ENCODE assay signal across 9 cellular contexts in genomic region chr2:98454500-98455235, GRCh38. TPM values are rescaled to one million over a fixed set of nuclear protein-coding genes. Genes with fewer than 3 reads are reported as not detected.
A peak's percentile ranks its signal among the peaks of the same experiment; 100 is the strongest.
DNase-seq lines count a peak whose midpoint lies in the region.
"Had no signal": no experiment of that assay in that cellular context is flagged by ENCODE, and none has a peak within 500 bp of the region (broad histone marks: within the 10 kb centered on the region; RNA-seq: fewer than 3 reads in every experiment).

No MANE protein-coding gene starts in this region.

- peak overlapping the region; percentile 69 for H3K4me3 Mint-ChIP-seq in activated T-cell treated with anti-CD3 and anti-CD28 coated beads, Interleukin-2, amount 50 U/mL, for 24 hours
- peak overlapping the region; percentile 50 for H3K4me3 Mint-ChIP-seq in dendritic cell treated with granulocyte-macrophage colony-stimulating factor and Interleukin-4, amounts not matched to agents 40 ng/mL and 50 ng/mL, for 4 days
- H3K4me3 Mint-ChIP-seq: neural crest cell had no signal

- H3K9me3 Mint-ChIP-seq in activated T-cell treated with anti-CD3 and anti-CD28 coated beads, Interleukin-2, amount 50 U/mL, for 24 hours = no peaks in the 10 kb centered on the region
- H3K9me3 Mint-ChIP-seq in dendritic cell treated with granulocyte-macrophage colony-stimulating factor and Interleukin-4, amounts not matched to agents 40 ng/mL and 50 ng/mL, for 4 days = no peaks in the 10 kb centered on the region
- H3K9me3 Mint-ChIP-seq: neural crest cell had no signal

- no peaks in the 10 kb centered on the region for H3K27me3 Mint-ChIP-seq in activated T-cell treated with anti-CD3 and anti-CD28 coated beads, Interleukin-2, amount 50 U/mL, for 24 hours
- no peaks in the 10 kb centered on the region for H3K27me3 Mint-ChIP-seq in dendritic cell treated with granulocyte-macrophage colony-stimulating factor and Interleukin-4, amounts not matched to agents 40 ng/mL and 50 ng/mL, for 4 days

- H3K27ac Mint-ChIP-seq in activated T-cell treated with anti-CD3 and anti-CD28 coated beads, Interleukin-2, amount 50 U/mL, for 24 hours = peak overlapping the region; percentile 93
- peak overlapping the region; percentile 92 for H3K27ac Mint-ChIP-seq in dendritic cell treated with granulocyte-macrophage colony-stimulating factor and Interleukin-4, amounts not matched to agents 40 ng/mL and 50 ng/mL, for 4 days

- H3K4me1 Mint-ChIP-seq in activated T-cell treated with anti-CD3 and anti-CD28 coated beads, Interleukin-2, amount 50 U/mL, for 24 hours (ENCODE audit: low read depth) = peaks cover 96% of the 10 kb centered on the region
- H3K4me1 Mint-ChIP-seq in dendritic cell treated with granulocyte-macrophage colony-stimulating factor and Interleukin-4, amounts not matched to agents 40 ng/mL and 50 ng/mL, for 4 days (ENCODE audit: low read depth) = peaks cover 84% of the 10 kb centered on the region

- no peak for DNase-seq in activated T-cell treated with anti-CD3 and anti-CD28 coated beads, Interleukin-2, amount 50 U/mL, for 24 hours
- no peak for DNase-seq in activated T-cell treated with anti-CD3 and anti-CD28 coated beads, Interleukin-2, amount 50 U/mL, for 1 hour
- DNase-seq in MV-4-11 (lab: John Stamatoyannopoulos, UW) = peak; percentile 65
- peak; percentile 22 for DNase-seq in posterior vena cava (ENCODE audit: low spot score)
- DNase-seq in DMS79 (lab: John Stamatoyannopoulos, UW) = no peak
- DNase-seq in stimulated activated CD4-positive, alpha-beta T cell treated with anti-CD3 and anti-CD28 coated beads, Interleukin-1b, Interleukin-23, amount 100 ng/mL, for 48 hours = no peak
- DNase-seq in COR-L47 (lab: John Stamatoyannopoulos, UW) = no peak

- intact Hi-C loops in dendritic cell treated with granulocyte-macrophage colony-stimulating factor and Interleukin-4, amounts not matched to agents 40 ng/mL and 50 ng/mL, for 4 days (cut with micrococcal nuclease) = loop anchor here (1.0 to 5.0 kb wide), 3 partner anchors 10 to 37 kb away; partner anchors contain the start of gene INPP4A
- intact Hi-C loops in posterior vena cava (cut with DNase I) = no loop called here

- H3K36me3 Mint-ChIP-seq in activated T-cell treated with anti-CD3 and anti-CD28 coated beads, Interleukin-2, amount 50 U/mL, for 24 hours (ENCODE audit: low read depth) = peaks cover 23% of the 10 kb centered on the region
- H3K36me3 Mint-ChIP-seq in dendritic cell treated with granulocyte-macrophage colony-stimulating factor and Interleukin-4, amounts not matched to agents 40 ng/mL and 50 ng/mL, for 4 days (ENCODE audit: low read depth) = peaks cover 23% of the 10 kb centered on the region

RNA-seq across cellular contexts. Expression of gene INPP4A, which starts 10.0 kb away (rescaled TPM):
- 10 to 100 TPM; 31.5 to 42.9 TPM for total RNA-seq in posterior vena cava

Comparison
In these comparisons a context has a peak if more than half of its experiments do, and no peak if none do; other contexts are left out.
1. DNase-seq: peak in MV-4-11 (single experiment) and posterior vena cava (single experiment); none in activated T-cell treated with anti-CD3 and anti-CD28 coated beads, Interleukin-2, amount 50 U/mL, for 24 hours (single experiment), activated T-cell treated with anti-CD3 and anti-CD28 coated beads, Interleukin-2, amount 50 U/mL, for 1 hour (single experiment), DMS79 (single experiment), stimulated activated CD4-positive, alpha-beta T cell treated with anti-CD3 and anti-CD28 coated beads, Interleukin-1b, Interleukin-23, amount 100 ng/mL, for 48 hours (single experiment) and COR-L47 (single experiment).